ENCODE assay signal across 9 cellular contexts in the genomic region with DNA sequence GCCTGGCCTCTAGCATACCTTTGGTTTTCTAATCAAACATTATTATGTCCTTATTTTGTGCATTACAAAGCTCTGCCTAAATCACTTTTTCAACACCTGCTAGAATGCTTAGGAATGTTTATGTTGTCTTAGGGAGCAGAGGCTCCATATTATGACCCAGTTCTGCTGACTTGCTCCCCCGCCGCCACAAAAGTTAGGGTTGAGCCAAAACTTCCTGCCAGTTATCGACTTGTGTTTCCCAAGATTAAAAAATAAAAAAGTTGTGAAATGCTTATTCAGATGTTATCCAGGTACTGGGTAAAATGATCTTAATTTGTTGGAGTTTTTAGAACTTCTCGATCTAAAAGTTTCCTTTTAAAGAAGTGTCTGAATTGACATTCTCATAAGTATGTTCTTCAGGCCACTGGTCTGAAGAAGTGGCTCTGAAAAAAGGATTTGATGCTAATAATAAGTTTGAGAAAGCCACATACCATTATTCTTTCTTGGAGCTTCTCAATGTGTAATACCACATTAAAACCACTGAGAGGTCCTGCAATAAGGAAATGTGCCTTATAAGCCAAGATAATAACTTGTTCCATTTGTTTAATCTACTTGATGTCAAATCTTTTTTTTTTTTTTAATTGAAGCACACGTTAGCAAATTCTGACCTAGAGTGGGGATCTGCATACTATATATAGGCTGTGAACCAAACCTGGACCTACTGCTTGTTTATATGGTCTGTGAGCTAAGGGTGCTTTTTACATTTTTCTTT. TPM values are rescaled to one million over a fixed set of nuclear protein-coding genes. Genes with fewer than 3 reads are reported as not detected.
A peak's percentile ranks its signal among the peaks of the same experiment; 100 is the strongest.
DNase-seq lines count a peak whose midpoint lies in the region; ATAC-seq, FAIRE-seq and TF ChIP-seq lines count a peak whose summit lies in the region.
"Had no signal": no experiment of that assay in that cellular context is flagged by ENCODE, and none has a peak within 500 bp of the region (broad histone marks: within the 10 kb centered on the region; RNA-seq: fewer than 3 reads in every experiment).

No MANE protein-coding gene starts in this region.

- peaks cover 71% of the 10 kb centered on the region for H3K79me2 ChIP-seq in GM23248 (ENCODE audit: insufficient read depth)

- no peaks in the 10 kb centered on the region for H3K9me3 ChIP-seq in GM23248 (ENCODE audit: low read depth)

- peaks cover 11% of the 10 kb centered on the region; the same call in 1 of the 2 replicates for H3K36me3 ChIP-seq in GM23248 (ENCODE audit: low read depth)

- FAIRE-seq in H54 (lab: Jason Lieb, UNC), result no peak

- DNase-seq in GM23248 (peak; percentile 55), foreskin keratinocyte (no peak), NCI-H226 (no peak), A172 (ENCODE audit: low spot score) (no peak), H54 (ENCODE audit: insufficient read length, low spot score) (no peak), NCI-H146 (lab: John Stamatoyannopoulos, UW) (no peak)
- DNase-seq in activated CD4-positive, alpha-beta memory T cell treated with anti-CD3 and anti-CD28 coated beads, Interleukin-2, amount 10 ng/mL, durations not matched to agents 7 days and 5 days, result no peak
- DNase-seq in stimulated activated effector memory CD8-positive, alpha-beta T cell treated with anti-CD3 and anti-CD28 coated beads, Interleukin-12 subunit alpha, Interleukin-12 subunit beta, amount 100 ng/mL, for 72 hours (ENCODE audit: low spot score in 2 of 2), result no peak
- DNase-seq: NCI-H1930 had no signal

- peak overlapping the region; percentile 87 for H3K4me3 ChIP-seq in GM23248

- 63 to 64% methylated on average over 5 of the region's 5 CpGs for WGBS in GM23248 (ENCODE audit: low coverage in 1 of 2, low lambda C conversion rate in 2 of 2, missing lambda C conversion rate in 2 of 2), 2 experiments

- H4K20me1 ChIP-seq in GM23248 (ENCODE audit: insufficient read depth), result no peaks in the 10 kb centered on the region

- peaks cover 36% of the 10 kb centered on the region for H3K4me1 Mint-ChIP-seq in activated CD4-positive, alpha-beta memory T cell treated with anti-CD3 and anti-CD28 coated beads, Interleukin-2, amount 10 ng/mL, durations not matched to agents 7 days and 5 days
- H3K4me1 Mint-ChIP-seq in stimulated activated effector memory CD8-positive, alpha-beta T cell treated with anti-CD3 and anti-CD28 coated beads, Interleukin-12 subunit alpha, Interleukin-12 subunit beta, amount 100 ng/mL, for 72 hours, result peaks cover 35% of the 10 kb centered on the region

- peaks cover 17% of the 10 kb centered on the region for H3K36me3 Mint-ChIP-seq in activated CD4-positive, alpha-beta memory T cell treated with anti-CD3 and anti-CD28 coated beads, Interleukin-2, amount 10 ng/mL, durations not matched to agents 7 days and 5 days (ENCODE audit: low read depth)
- H3K36me3 Mint-ChIP-seq in stimulated activated effector memory CD8-positive, alpha-beta T cell treated with anti-CD3 and anti-CD28 coated beads, Interleukin-12 subunit alpha, Interleukin-12 subunit beta, amount 100 ng/mL, for 72 hours, result peaks cover 60% of the 10 kb centered on the region

- POLR2A ChIA-PET in activated CD4-positive, alpha-beta memory T cell treated with anti-CD3 and anti-CD28 coated beads, Interleukin-2, amount 10 ng/mL, durations not matched to agents 7 days and 5 days (lab: Charles Lee), result interaction anchor here (4.4 kb wide), 1 partner anchor 49 kb away, joined by 33 read pairs; the partner anchor contains the start of gene LIMK2

- H3K4me3 Mint-ChIP-seq in activated CD4-positive, alpha-beta memory T cell treated with anti-CD3 and anti-CD28 coated beads, Interleukin-2, amount 10 ng/mL, durations not matched to agents 7 days and 5 days, result no peak overlapping the region
- peak overlapping the region; percentile 86 for H3K4me3 Mint-ChIP-seq in stimulated activated effector memory CD8-positive, alpha-beta T cell treated with anti-CD3 and anti-CD28 coated beads, Interleukin-12 subunit alpha, Interleukin-12 subunit beta, amount 100 ng/mL, for 72 hours

- CTCF ChIA-PET in activated CD4-positive, alpha-beta memory T cell treated with anti-CD3 and anti-CD28 coated beads, Interleukin-2, amount 10 ng/mL, durations not matched to agents 7 days and 5 days (lab: Charles Lee), result interaction anchor here (0.6 to 4.9 kb wide), 5 partner anchors 50 to 151 kb away, joined by 3 to 27 read pairs (median 3); partner anchors contain the start of gene LIMK2

- TF ChIP-seq CTCF in foreskin keratinocyte (conservative IDR thresholded peaks at IDR 0.05), result peak; percentile 24

- H3K27me3 Mint-ChIP-seq in activated CD4-positive, alpha-beta memory T cell treated with anti-CD3 and anti-CD28 coated beads, Interleukin-2, amount 10 ng/mL, durations not matched to agents 7 days and 5 days, result peaks cover 2% of the 10 kb centered on the region

- peak overlapping the region; percentile 38 for H3K27ac Mint-ChIP-seq in activated CD4-positive, alpha-beta memory T cell treated with anti-CD3 and anti-CD28 coated beads, Interleukin-2, amount 10 ng/mL, durations not matched to agents 7 days and 5 days
- peak overlapping the region; percentile 65 for H3K27ac Mint-ChIP-seq in stimulated activated effector memory CD8-positive, alpha-beta T cell treated with anti-CD3 and anti-CD28 coated beads, Interleukin-12 subunit alpha, Interleukin-12 subunit beta, amount 100 ng/mL, for 72 hours

- H2AFZ ChIP-seq in GM23248, result no peak overlapping the region

- H3K4me1 ChIP-seq in GM23248 (ENCODE audit: insufficient read depth) (peaks cover 14% of the 10 kb centered on the region), foreskin keratinocyte (peaks cover 8% of the 10 kb centered on the region)

- no peak overlapping the region for H3K27ac ChIP-seq in GM23248
- H3K27ac ChIP-seq in foreskin keratinocyte, result no peak overlapping the region

- H3K4me2 ChIP-seq in GM23248 (ENCODE audit: unreplicated experiment), result peak overlapping the region; percentile 99

- H3K9ac ChIP-seq in GM23248, result no peak overlapping the region; the same call in 1 of the 2 replicates

- in situ Hi-C loops in GM23248 (cut with MboI), result no loop called here

- no peaks in the 10 kb centered on the region for H3K9me3 Mint-ChIP-seq in activated CD4-positive, alpha-beta memory T cell treated with anti-CD3 and anti-CD28 coated beads, Interleukin-2, amount 10 ng/mL, durations not matched to agents 7 days and 5 days
- no peaks in the 10 kb centered on the region for H3K9me3 Mint-ChIP-seq in stimulated activated effector memory CD8-positive, alpha-beta T cell treated with anti-CD3 and anti-CD28 coated beads, Interleukin-12 subunit alpha, Interleukin-12 subunit beta, amount 100 ng/mL, for 72 hours

- TF ChIP-seq POLR2A in H54 (IDR thresholded peaks at IDR 0.05; ENCODE audit: low read depth, low read length), result no peak

- H3K27me3 ChIP-seq in GM23248 (replicated peaks; ENCODE audit: insufficient read depth), result no peaks in the 10 kb centered on the region
- H3K27me3 ChIP-seq in foreskin keratinocyte, result no peaks in the 10 kb centered on the region

- H3K9me2 ChIP-seq in GM23248 (ENCODE audit: insufficient read depth), result no peaks in the 10 kb centered on the region

- peaks cover 21% of the 10 kb centered on the region for H3F3A ChIP-seq in GM23248 (ENCODE audit: insufficient read depth)

- no peak for ATAC-seq in foreskin keratinocyte
- no peak for ATAC-seq in stimulated activated effector memory CD8-positive, alpha-beta T cell treated with anti-CD3 and anti-CD28 coated beads, Interleukin-12 subunit alpha, Interleukin-12 subunit beta, amount 100 ng/mL, for 72 hours

RNA-seq across cellular contexts. Expression of gene RNF185, which starts 2.2 kb away (rescaled TPM):
- 46.2 and 47.3 TPM in 2 replicates for total RNA-seq in GM23248 (2014; rRNA removed; shearing (Covaris generic))
- polyA plus RNA-seq in GM23248 (2016; fragmentation: Nextera tagmentation; extraction: Ambion mirVana), result 49.8 and 52.0 TPM in 2 replicates
- 10 to 100 TPM; 21.4 to 21.7 TPM for total RNA-seq in activated CD4-positive, alpha-beta memory T cell treated with anti-CD3 and anti-CD28 coated beads, Interleukin-2, amount 10 ng/mL, durations not matched to agents 7 days and 5 days
- total RNA-seq in foreskin keratinocyte, result 20.8 and 24.0 TPM in 2 replicates
- polyA plus RNA-seq in foreskin keratinocyte, result 17.8 and 19.2 TPM in 2 replicates
- 14.3 and 15.5 TPM in 2 replicates for total RNA-seq in A172 (2014; rRNA removed; shearing (Covaris generic))

RNA-seq across cellular contexts. Expression of gene PLA2G3, which starts 21.9 kb away (rescaled TPM):
- total RNA-seq in GM23248 (2014; rRNA removed; shearing (Covaris generic)), result not detected in 2 replicates
- not detected in 2 replicates for polyA plus RNA-seq in GM23248 (2016; fragmentation: Nextera tagmentation; extraction: Ambion mirVana)
- total RNA-seq in activated CD4-positive, alpha-beta memory T cell treated with anti-CD3 and anti-CD28 coated beads, Interleukin-2, amount 10 ng/mL, durations not matched to agents 7 days and 5 days, result not detected
- total RNA-seq in foreskin keratinocyte, result 0.71 and 0.92 TPM in 2 replicates
- polyA plus RNA-seq in foreskin keratinocyte, result 0.65 and 0.84 TPM in 2 replicates
- total RNA-seq in A172 (2014; rRNA removed; shearing (Covaris generic)), result not detected in 2 replicates

RNA-seq across cellular contexts. Expression of gene INPP5J, which starts 39.4 kb away (rescaled TPM):
- total RNA-seq in GM23248 (2014; rRNA removed; shearing (Covaris generic)), result 0.13 TPM in 1 of 2 replicates, not detected in the other
- polyA plus RNA-seq in GM23248 (2016; fragmentation: Nextera tagmentation; extraction: Ambion mirVana), result 0.15 and 0.26 TPM in 2 replicates
- not detected for total RNA-seq in activated CD4-positive, alpha-beta memory T cell treated with anti-CD3 and anti-CD28 coated beads, Interleukin-2, amount 10 ng/mL, durations not matched to agents 7 days and 5 days
- 1.3 TPM in 2 replicates for total RNA-seq in foreskin keratinocyte
- polyA plus RNA-seq in foreskin keratinocyte, result 1.1 and 1.3 TPM in 2 replicates
- 0.33 and 1.3 TPM in 2 replicates for total RNA-seq in A172 (2014; rRNA removed; shearing (Covaris generic))

RNA-seq across cellular contexts. Expression of gene LIMK2, which starts 49.9 kb away (rescaled TPM):
- 19.3 and 19.5 TPM in 2 replicates for total RNA-seq in GM23248 (2014; rRNA removed; shearing (Covaris generic))
- polyA plus RNA-seq in GM23248 (2016; fragmentation: Nextera tagmentation; extraction: Ambion mirVana) (10.7 and 11.1 TPM in 2 replicates), foreskin keratinocyte (41.3 and 43.1 TPM in 2 replicates)
- 10 to 100 TPM; 44.0 to 46.4 TPM for total RNA-seq in activated CD4-positive, alpha-beta memory T cell treated with anti-CD3 and anti-CD28 coated beads, Interleukin-2, amount 10 ng/mL, durations not matched to agents 7 days and 5 days
- 80.9 and 86.6 TPM in 2 replicates for total RNA-seq in foreskin keratinocyte
- 23.5 and 25.2 TPM in 2 replicates for total RNA-seq in A172 (2014; rRNA removed; shearing (Covaris generic))

RNA-seq across cellular contexts. Expression of gene SELENOM, which starts 54.8 kb away (rescaled TPM):
- 216 and 268 TPM in 2 replicates for total RNA-seq in GM23248 (2014; rRNA removed; shearing (Covaris generic))
- polyA plus RNA-seq in GM23248 (2016; fragmentation: Nextera tagmentation; extraction: Ambion mirVana) (522 and 537 TPM in 2 replicates), foreskin keratinocyte (10.7 and 32.2 TPM in 2 replicates)
- total RNA-seq in activated CD4-positive, alpha-beta memory T cell treated with anti-CD3 and anti-CD28 coated beads, Interleukin-2, amount 10 ng/mL, durations not matched to agents 7 days and 5 days, result 1 to 10 TPM; 2.3 to 2.4 TPM
- total RNA-seq in foreskin keratinocyte, result 5.7 and 15.5 TPM in 2 replicates
- total RNA-seq in A172 (2014; rRNA removed; shearing (Covaris generic)), result 128 and 162 TPM in 2 replicates
